ENCODE assay signal across 1 cellular context in genomic region chr5:150987746-150988145, GRCh38.
TF ChIP-seq lines count a peak whose summit lies in the region.

No MANE protein-coding gene starts in this region.

TF ChIP-seq in GM23338, 12 proteins besides CTCF, POLR2A, EP300 and RAD21 (continued from another document):
- TF ChIP-seq, protein P1, sequence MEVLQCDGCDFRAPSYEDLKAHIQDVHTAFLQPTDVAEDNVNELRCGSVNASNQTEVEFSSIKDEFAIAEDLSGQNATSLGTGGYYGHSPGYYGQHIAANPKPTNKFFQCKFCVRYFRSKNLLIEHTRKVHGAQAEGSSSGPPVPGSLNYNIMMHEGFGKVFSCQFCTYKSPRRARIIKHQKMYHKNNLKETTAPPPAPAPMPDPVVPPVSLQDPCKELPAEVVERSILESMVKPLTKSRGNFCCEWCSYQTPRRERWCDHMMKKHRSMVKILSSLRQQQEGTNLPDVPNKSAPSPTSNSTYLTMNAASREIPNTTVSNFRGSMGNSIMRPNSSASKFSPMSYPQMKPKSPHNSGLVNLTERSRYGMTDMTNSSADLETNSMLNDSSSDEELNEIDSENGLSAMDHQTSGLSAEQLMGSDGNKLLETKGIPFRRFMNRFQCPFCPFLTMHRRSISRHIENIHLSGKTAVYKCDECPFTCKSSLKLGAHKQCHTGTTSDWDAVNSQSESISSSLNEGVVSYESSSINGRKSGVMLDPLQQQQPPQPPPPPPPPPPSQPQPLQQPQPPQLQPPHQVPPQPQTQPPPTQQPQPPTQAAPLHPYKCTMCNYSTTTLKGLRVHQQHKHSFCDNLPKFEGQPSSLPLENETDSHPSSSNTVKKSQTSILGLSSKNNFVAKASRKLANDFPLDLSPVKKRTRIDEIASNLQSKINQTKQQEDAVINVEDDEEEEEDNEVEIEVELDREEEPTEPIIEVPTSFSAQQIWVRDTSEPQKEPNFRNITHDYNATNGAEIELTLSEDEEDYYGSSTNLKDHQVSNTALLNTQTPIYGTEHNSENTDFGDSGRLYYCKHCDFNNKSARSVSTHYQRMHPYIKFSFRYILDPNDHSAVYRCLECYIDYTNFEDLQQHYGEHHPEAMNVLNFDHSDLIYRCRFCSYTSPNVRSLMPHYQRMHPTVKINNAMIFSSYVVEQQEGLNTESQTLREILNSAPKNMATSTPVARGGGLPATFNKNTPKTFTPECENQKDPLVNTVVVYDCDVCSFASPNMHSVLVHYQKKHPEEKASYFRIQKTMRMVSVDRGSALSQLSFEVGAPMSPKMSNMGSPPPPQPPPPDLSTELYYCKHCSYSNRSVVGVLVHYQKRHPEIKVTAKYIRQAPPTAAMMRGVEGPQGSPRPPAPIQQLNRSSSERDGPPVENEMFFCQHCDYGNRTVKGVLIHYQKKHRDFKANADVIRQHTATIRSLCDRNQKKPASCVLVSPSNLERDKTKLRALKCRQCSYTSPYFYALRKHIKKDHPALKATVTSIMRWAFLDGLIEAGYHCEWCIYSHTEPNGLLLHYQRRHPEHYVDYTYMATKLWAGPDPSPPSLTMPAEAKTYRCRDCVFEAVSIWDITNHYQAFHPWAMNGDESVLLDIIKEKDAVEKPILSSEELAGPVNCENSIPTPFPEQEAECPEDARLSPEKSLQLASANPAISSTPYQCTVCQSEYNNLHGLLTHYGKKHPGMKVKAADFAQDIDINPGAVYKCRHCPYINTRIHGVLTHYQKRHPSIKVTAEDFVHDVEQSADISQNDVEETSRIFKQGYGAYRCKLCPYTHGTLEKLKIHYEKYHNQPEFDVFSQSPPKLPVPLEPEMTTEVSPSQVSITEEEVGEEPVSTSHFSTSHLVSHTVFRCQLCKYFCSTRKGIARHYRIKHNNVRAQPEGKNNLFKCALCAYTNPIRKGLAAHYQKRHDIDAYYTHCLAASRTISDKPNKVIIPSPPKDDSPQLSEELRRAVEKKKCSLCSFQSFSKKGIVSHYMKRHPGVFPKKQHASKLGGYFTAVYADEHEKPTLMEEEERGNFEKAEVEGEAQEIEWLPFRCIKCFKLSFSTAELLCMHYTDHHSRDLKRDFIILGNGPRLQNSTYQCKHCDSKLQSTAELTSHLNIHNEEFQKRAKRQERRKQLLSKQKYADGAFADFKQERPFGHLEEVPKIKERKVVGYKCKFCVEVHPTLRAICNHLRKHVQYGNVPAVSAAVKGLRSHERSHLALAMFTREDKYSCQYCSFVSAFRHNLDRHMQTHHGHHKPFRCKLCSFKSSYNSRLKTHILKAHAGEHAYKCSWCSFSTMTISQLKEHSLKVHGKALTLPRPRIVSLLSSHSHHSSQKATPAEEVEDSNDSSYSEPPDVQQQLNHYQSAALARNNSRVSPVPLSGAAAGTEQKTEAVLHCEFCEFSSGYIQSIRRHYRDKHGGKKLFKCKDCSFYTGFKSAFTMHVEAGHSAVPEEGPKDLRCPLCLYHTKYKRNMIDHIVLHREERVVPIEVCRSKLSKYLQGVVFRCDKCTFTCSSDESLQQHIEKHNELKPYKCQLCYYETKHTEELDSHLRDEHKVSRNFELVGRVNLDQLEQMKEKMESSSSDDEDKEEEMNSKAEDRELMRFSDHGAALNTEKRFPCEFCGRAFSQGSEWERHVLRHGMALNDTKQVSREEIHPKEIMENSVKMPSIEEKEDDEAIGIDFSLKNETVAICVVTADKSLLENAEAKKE (CRISPR knock-in tag; IDR thresholded peaks at IDR 0.05) = no peak
- TF ChIP-seq ZNF114 (CRISPR knock-in tag; IDR thresholded peaks at IDR 0.05) = no peak
